Comparison of ENCODE assay signal across 8 cellular contexts in genomic region chr9:21153688-21154608, GRCh38. TPM values are rescaled to one million over a fixed set of nuclear protein-coding genes. Genes with fewer than 3 reads are reported as not detected.
DNase-seq lines count a peak whose midpoint lies in the region; ATAC-seq and TF ChIP-seq lines count a peak whose summit lies in the region.

No MANE protein-coding gene starts in this region.

- H3K4me3 ChIP-seq in CD4-positive, CD25-positive, alpha-beta regulatory T cell (ENCODE audit: low read depth, low read length): no peak overlapping the region
- peak overlapping the region in 1 of 2 experiments; percentile 11 for H3K4me3 ChIP-seq in neutrophil (ENCODE audit: low read depth in 1 of 2, low read length in 1 of 2)

- H3K4me3 Mint-ChIP-seq in CD4-positive, CD25-positive, alpha-beta regulatory T cell: no peak overlapping the region
- no peak overlapping the region for H3K4me3 Mint-ChIP-seq in effector memory CD8-positive, alpha-beta T cell

- peaks cover 3% of the 10 kb centered on the region for H3K36me3 Mint-ChIP-seq in CD4-positive, CD25-positive, alpha-beta regulatory T cell
- no peaks in the 10 kb centered on the region for H3K36me3 Mint-ChIP-seq in effector memory CD8-positive, alpha-beta T cell (ENCODE audit: insufficient read depth)

- no peaks in the 10 kb centered on the region for H3K36me3 ChIP-seq in CD4-positive, CD25-positive, alpha-beta regulatory T cell (ENCODE audit: control insufficient read depth, insufficient read depth, low read length)
- H3K36me3 ChIP-seq in neutrophil: no peaks in the 10 kb centered on the region

- peaks cover 3% of the 10 kb centered on the region for H3K27me3 ChIP-seq in CD4-positive, CD25-positive, alpha-beta regulatory T cell (ENCODE audit: control insufficient read depth, insufficient read depth, low read length)
- no peaks in the 10 kb centered on the region for H3K27me3 ChIP-seq in neutrophil

- H3K27me3 Mint-ChIP-seq in CD4-positive, CD25-positive, alpha-beta regulatory T cell: peaks cover 21% of the 10 kb centered on the region
- H3K27me3 Mint-ChIP-seq in effector memory CD8-positive, alpha-beta T cell: peaks cover 3 to 5% of the 10 kb centered on the region in 2 donors

- H3K9me3 Mint-ChIP-seq in CD4-positive, CD25-positive, alpha-beta regulatory T cell: peaks cover 0 to 8% (median 2%) of the 10 kb centered on the region in 7 donors
- peaks cover 0 to 6% of the 10 kb centered on the region in 2 donors for H3K9me3 Mint-ChIP-seq in effector memory CD8-positive, alpha-beta T cell

- DNase-seq in CD4-positive, CD25-positive, alpha-beta regulatory T cell: peak in 2 of 3 donors; percentile 3 to 47
- DNase-seq in NCI-H345 (lab: John Stamatoyannopoulos, UW) (peak; percentile 6), GOT3 (lab: John Stamatoyannopoulos, UW) (no peak)
- peak in 2 of 3 experiments; percentile 4 to 15 for DNase-seq in effector memory CD8-positive, alpha-beta T cell

- H3K4me1 ChIP-seq in CD4-positive, CD25-positive, alpha-beta regulatory T cell (ENCODE audit: control insufficient read depth, insufficient read depth, low read length, poor library complexity, severe bottlenecking): no peaks in the 10 kb centered on the region
- H3K4me1 ChIP-seq in neutrophil (ENCODE audit: control insufficient read depth in 1 of 2, insufficient read depth in 1 of 2, low read depth in 1 of 2, low read length in 1 of 2): peaks cover 19 to 21% of the 10 kb centered on the region in 2 experiments

- H3K27ac ChIP-seq in CD4-positive, CD25-positive, alpha-beta regulatory T cell (ENCODE audit: insufficient read depth, low read length, poor library complexity, severe bottlenecking): no peak overlapping the region
- H3K27ac ChIP-seq in neutrophil: peak overlapping the region; percentile 64

- no peak overlapping the region for H3K27ac Mint-ChIP-seq in CD4-positive, CD25-positive, alpha-beta regulatory T cell
- H3K27ac Mint-ChIP-seq in effector memory CD8-positive, alpha-beta T cell: no peak overlapping the region

- TF ChIP-seq CTCF in neutrophil (IDR thresholded peaks at IDR 0.05): no peak

- H3K4me1 Mint-ChIP-seq in CD4-positive, CD25-positive, alpha-beta regulatory T cell: peaks cover 2 to 11% (median 5%) of the 10 kb centered on the region in 4 donors
- peaks cover 4 to 12% of the 10 kb centered on the region in 2 donors for H3K4me1 Mint-ChIP-seq in effector memory CD8-positive, alpha-beta T cell (ENCODE audit: low read depth in 2 of 2)

- ATAC-seq in CD4-positive, CD25-positive, alpha-beta regulatory T cell (ENCODE audit: low read depth in 2 of 2): no peak
- ATAC-seq in GM18861 (IDR thresholded peaks at IDR 0.05; ENCODE audit: unreplicated experiment): peak; percentile 76
- peak; percentile 83 for ATAC-seq in HG02943 (IDR thresholded peaks at IDR 0.05; ENCODE audit: low read depth, unreplicated experiment)
- peak; percentile 72 for ATAC-seq in effector memory CD8-positive, alpha-beta T cell (replicated peaks)
- ATAC-seq in activated CD4-positive, CD25-positive, alpha-beta regulatory T cell treated with anti-CD3 and anti-CD28 coated beads, Interleukin-2, amount 50 U/mL, for 24 hours: no peak

- peaks cover 0 to 2% of the 10 kb centered on the region in 2 experiments for H3K9me3 ChIP-seq in CD4-positive, CD25-positive, alpha-beta regulatory T cell (ENCODE audit: control insufficient read depth in 2 of 2, low read length in 2 of 2)
- H3K9me3 ChIP-seq in neutrophil: no peaks in the 10 kb centered on the region

RNA-seq across cellular contexts. Expression of gene IFNW1, which starts 12.3 kb away (rescaled TPM):
- not detected for total RNA-seq in CD4-positive, CD25-positive, alpha-beta regulatory T cell
- not detected for polyA plus RNA-seq in CD4-positive, CD25-positive, alpha-beta regulatory T cell

RNA-seq across cellular contexts. Expression of gene IFNA21, which starts 12.5 kb away (rescaled TPM):
- total RNA-seq in CD4-positive, CD25-positive, alpha-beta regulatory T cell: not detected
- polyA plus RNA-seq in CD4-positive, CD25-positive, alpha-beta regulatory T cell: not detected

RNA-seq across cellular contexts. Expression of gene IFNA4, which starts 33.4 kb away (rescaled TPM):
- total RNA-seq in CD4-positive, CD25-positive, alpha-beta regulatory T cell: not detected
- polyA plus RNA-seq in CD4-positive, CD25-positive, alpha-beta regulatory T cell: not detected

RNA-seq across cellular contexts. Expression of gene IFNA7, which starts 48.1 kb away (rescaled TPM):
- not detected for total RNA-seq in CD4-positive, CD25-positive, alpha-beta regulatory T cell
- not detected for polyA plus RNA-seq in CD4-positive, CD25-positive, alpha-beta regulatory T cell

RNA-seq across cellular contexts. Expression of gene IFNA10, which starts 53.0 kb away (rescaled TPM):
- total RNA-seq in CD4-positive, CD25-positive, alpha-beta regulatory T cell: not detected
- polyA plus RNA-seq in CD4-positive, CD25-positive, alpha-beta regulatory T cell: not detected

Comparison
In these comparisons a context has a peak if more than half of its experiments do, and no peak if none do; other contexts are left out.
1. ATAC-seq: peak in GM18861 (single experiment), HG02943 (single experiment) and effector memory CD8-positive, alpha-beta T cell (single experiment); none in CD4-positive, CD25-positive, alpha-beta regulatory T cell (0 of 2) and activated CD4-positive, CD25-positive, alpha-beta regulatory T cell treated with anti-CD3 and anti-CD28 coated beads, Interleukin-2, amount 50 U/mL, for 24 hours (0 of 2).